10 cellular contexts compared by ENCODE assay signal in genomic region chr10:122126763-122127659, GRCh38.
A peak's percentile ranks its signal among the peaks of the same experiment; 100 is the strongest.
DNase-seq lines count a peak whose midpoint lies in the region; ATAC-seq, FAIRE-seq and TF ChIP-seq lines count a peak whose summit lies in the region.
"Had no signal": no experiment of that assay in that cellular context is flagged by ENCODE, and none has a peak within 500 bp of the region (broad histone marks: within the 10 kb centered on the region; RNA-seq: fewer than 3 reads in every experiment).

No MANE protein-coding gene starts in this region.

- H2BK120ac ChIP-seq in neuronal stem cell (ENCODE audit: low read depth, low read length), result no peak overlapping the region

- H3K27me3 ChIP-seq in muscle layer of duodenum (ENCODE audit: low read depth, low read length) (no peaks in the 10 kb centered on the region), neuronal stem cell (ENCODE audit: control insufficient read depth in 3 of 3, insufficient read depth in 3 of 3, low read depth in 1 of 3, low read length in 3 of 3) (no peaks in the 10 kb centered on the region)

- H3K9ac ChIP-seq in neuronal stem cell (ENCODE audit: low read depth, low read length, poor library complexity), result no peak overlapping the region

- WGBS in neuronal stem cell (ENCODE audit: extremely low coverage in 2 of 2, insufficient read length in 2 of 2, insufficient replicate concordance in 1 of 2), 2 donors, result no CpG with 5 or more reads among the region's 6 CpGs

- peak overlapping the region in 1 of 2 donors; percentile 51 for H3K4me3 ChIP-seq in muscle layer of duodenum (ENCODE audit: low read depth in 1 of 2, low read length in 2 of 2)
- no peak overlapping the region for H3K4me3 ChIP-seq in neuronal stem cell (ENCODE audit: low read length in 2 of 2)

- H3K4me1 ChIP-seq in muscle layer of duodenum (ENCODE audit: control insufficient read depth in 1 of 2, insufficient read depth in 2 of 2, low read length in 2 of 2) (peaks cover 10 to 23% of the 10 kb centered on the region in 2 donors), neuronal stem cell (ENCODE audit: control insufficient read depth in 2 of 2, insufficient read depth in 1 of 2, low read depth in 1 of 2, low read length in 2 of 2) (peaks cover 0 to 7% of the 10 kb centered on the region in 2 donors)

- no peak overlapping the region for H3K18ac ChIP-seq in neuronal stem cell (ENCODE audit: low read length)

- no peak overlapping the region for H4K91ac ChIP-seq in neuronal stem cell (ENCODE audit: low read depth, low read length, poor library complexity)

- TF ChIP-seq CTCF in AG09319 (IDR thresholded peaks at IDR 0.05; ENCODE audit: low read depth, low read length), result no peak

- H2BK12ac ChIP-seq in neuronal stem cell (ENCODE audit: low read length), result no peak overlapping the region

- DNase-seq in AG09319 (ENCODE audit: extremely low read depth, low read depth) (peak; percentile 67), NCI-H226 (peak; percentile 80), GM12892 (ENCODE audit: insufficient read length) (no peak), NCI-H1417 treated with DMSO at 0.1 percent for 48 hours (lab: John Stamatoyannopoulos, UW) (no peak), neuronal stem cell (ENCODE audit: low spot score) (no peak), SHP77 treated with DMSO at 0.1 percent for 48 hours (lab: John Stamatoyannopoulos, UW) (no peak)
- DNase-seq: effector CD4-positive, alpha-beta T cell; T-cell had no signal

- H3K4ac ChIP-seq in neuronal stem cell (ENCODE audit: low read length), result no peak overlapping the region

- H3K27ac ChIP-seq in muscle layer of duodenum (ENCODE audit: low read length) (peak overlapping the region; percentile 50), neuronal stem cell (replicated peaks; ENCODE audit: low read length) (no peak overlapping the region)

- H3K4me2 ChIP-seq in neuronal stem cell (ENCODE audit: insufficient read depth, low read length, poor library complexity, severe bottlenecking), result no peak overlapping the region

- H3K36me3 ChIP-seq in muscle layer of duodenum (ENCODE audit: control insufficient read depth in 1 of 2, insufficient read depth in 2 of 2, low read length in 2 of 2) (no peaks in the 10 kb centered on the region), neuronal stem cell (replicated peaks in 1 of 2; ENCODE audit: control insufficient read depth in 2 of 2, insufficient read depth in 2 of 2, low read length in 2 of 2) (peaks cover 0 to 6% of the 10 kb centered on the region in 2 donors)

- no peaks in the 10 kb centered on the region for H3K79me1 ChIP-seq in neuronal stem cell (ENCODE audit: low read depth, low read length)

- TF ChIP-seq POLR2A in GM12892 (IDR thresholded peaks at IDR 0.05; ENCODE audit: low read depth, low read length), result no peak

- H2BK5ac ChIP-seq in neuronal stem cell (ENCODE audit: low read length), result no peak overlapping the region

- no peak overlapping the region for H2BK15ac ChIP-seq in neuronal stem cell (ENCODE audit: low read length)

- H3K14ac ChIP-seq in neuronal stem cell (ENCODE audit: low read length), result no peak overlapping the region

- no peaks in the 10 kb centered on the region for H3K9me3 ChIP-seq in muscle layer of duodenum (ENCODE audit: control insufficient read depth in 1 of 2, low read length in 2 of 2)
- H3K9me3 ChIP-seq in neuronal stem cell (replicated peaks in 1 of 2; ENCODE audit: control insufficient read depth in 2 of 2, insufficient read depth in 1 of 2, low read depth in 1 of 2, low read length in 2 of 2), result no peaks in the 10 kb centered on the region

- H4K8ac ChIP-seq in neuronal stem cell (ENCODE audit: low read depth, low read length), result no peak overlapping the region

- ATAC-seq in esophagus mucosa, result peak; percentile 85
- ATAC-seq: T-cell had no signal

- no peak overlapping the region for H2AFZ ChIP-seq in neuronal stem cell (ENCODE audit: low read length)

- no peak for FAIRE-seq in GM12892 (lab: Jason Lieb, UNC)

- no peak overlapping the region for H3K23ac ChIP-seq in neuronal stem cell (ENCODE audit: low read depth, low read length, poor library complexity)

- no peak overlapping the region for H2AK5ac ChIP-seq in neuronal stem cell (ENCODE audit: low read depth, low read length)

Comparison
In these comparisons a context has a peak if more than half of its experiments do, and no peak if none do; other contexts are left out.
1. DNase-seq: peak in AG09319 (single experiment) and NCI-H226 (single experiment); none in GM12892 (single experiment), NCI-H1417 treated with DMSO at 0.1 percent for 48 hours (single experiment), neuronal stem cell (single experiment) and SHP77 treated with DMSO at 0.1 percent for 48 hours (single experiment).